8 cellular contexts compared by ENCODE assay signal in genomic region chr17:81388091-81388611, GRCh38. TPM values are rescaled to one million over a fixed set of nuclear protein-coding genes. Genes with fewer than 3 reads are reported as not detected.
A peak's percentile ranks its signal among the peaks of the same experiment; 100 is the strongest.
DNase-seq lines count a peak whose midpoint lies in the region; ATAC-seq lines count a peak whose summit lies in the region.
"Had no signal": no experiment of that assay in that cellular context is flagged by ENCODE, and none has a peak within 500 bp of the region (broad histone marks: within the 10 kb centered on the region; RNA-seq: fewer than 3 reads in every experiment).

No MANE protein-coding gene starts in this region.

- peaks cover 53% of the 10 kb centered on the region for H3K27me3 Mint-ChIP-seq in activated CD4-positive, alpha-beta memory T cell treated with anti-CD3 and anti-CD28 coated beads for 36 hours
- H3K27me3 Mint-ChIP-seq in stimulated activated naive CD8-positive, alpha-beta T cell treated with anti-CD3 and anti-CD28 coated beads, Interleukin-15, amount 100 ng/mL, for 72 hours = peaks cover 80% of the 10 kb centered on the region

- peaks cover 3% of the 10 kb centered on the region for H3K4me1 Mint-ChIP-seq in activated CD4-positive, alpha-beta memory T cell treated with anti-CD3 and anti-CD28 coated beads for 36 hours (ENCODE audit: low read depth)
- peaks cover 33% of the 10 kb centered on the region for H3K4me1 Mint-ChIP-seq in stimulated activated naive CD8-positive, alpha-beta T cell treated with anti-CD3 and anti-CD28 coated beads, Interleukin-15, amount 100 ng/mL, for 72 hours

- no peaks in the 10 kb centered on the region for H3K36me3 Mint-ChIP-seq in activated CD4-positive, alpha-beta memory T cell treated with anti-CD3 and anti-CD28 coated beads for 36 hours

- no peak for DNase-seq in activated CD4-positive, alpha-beta memory T cell treated with anti-CD3 and anti-CD28 coated beads for 36 hours
- DNase-seq in left kidney (ENCODE audit: low read depth, low spot score) (peak; percentile 83), NCI-H128 (lab: John Stamatoyannopoulos, UW; ENCODE audit: unreplicated experiment) (no peak), mesenteric fat pad (ENCODE audit: low spot score) (no peak)
- DNase-seq in stimulated activated naive CD8-positive, alpha-beta T cell treated with anti-CD3 and anti-CD28 coated beads, Interleukin-15, amount 100 ng/mL, for 72 hours = no peak
- no peak for DNase-seq in effector CD4-positive, alpha-beta T cell
- DNase-seq: stimulated activated CD4-positive, alpha-beta T cell treated with anti-CD3 and anti-CD28 coated beads, Interleukin-15, amount 100 ng/mL, for 24 hours had no signal

- H3K9ac ChIP-seq in HUES64 (ENCODE audit: low read depth, low read length) = no peak overlapping the region; the same call in 1 of the 2 replicates

- H3K27ac Mint-ChIP-seq in activated CD4-positive, alpha-beta memory T cell treated with anti-CD3 and anti-CD28 coated beads for 36 hours = no peak overlapping the region
- no peak overlapping the region for H3K27ac Mint-ChIP-seq in stimulated activated naive CD8-positive, alpha-beta T cell treated with anti-CD3 and anti-CD28 coated beads, Interleukin-15, amount 100 ng/mL, for 72 hours

- no peaks in the 10 kb centered on the region for H3K9me3 Mint-ChIP-seq in activated CD4-positive, alpha-beta memory T cell treated with anti-CD3 and anti-CD28 coated beads for 36 hours
- no peaks in the 10 kb centered on the region for H3K9me3 Mint-ChIP-seq in stimulated activated naive CD8-positive, alpha-beta T cell treated with anti-CD3 and anti-CD28 coated beads, Interleukin-15, amount 100 ng/mL, for 72 hours

- intact Hi-C loops in activated CD4-positive, alpha-beta memory T cell treated with anti-CD3 and anti-CD28 coated beads for 36 hours (cut with micrococcal nuclease) = no loop called here

- peaks cover 33% of the 10 kb centered on the region for H3K4me1 ChIP-seq in HUES64 (ENCODE audit: insufficient read depth, low read length)

- H3K4me3 ChIP-seq in HUES64 (ENCODE audit: low read length) = peak overlapping the region; percentile 57; the same call in 1 of the 2 replicates

- ATAC-seq in stimulated activated naive CD8-positive, alpha-beta T cell treated with anti-CD3 and anti-CD28 coated beads, Interleukin-15, amount 100 ng/mL, for 72 hours = no peak

- POLR2A ChIA-PET in activated CD4-positive, alpha-beta memory T cell treated with anti-CD3 and anti-CD28 coated beads for 36 hours (lab: Charles Lee) = no interaction called here

- WGBS in HUES64 = 42% methylated on average over 14 of the region's 14 CpGs

- H3K27ac ChIP-seq in HUES64 (ENCODE audit: low read depth, low read length) = no peak overlapping the region; the same call in 1 of the 2 replicates

- no peaks in the 10 kb centered on the region for H3K36me3 ChIP-seq in HUES64 (ENCODE audit: insufficient read depth, low read length)

- peaks cover 96% of the 10 kb centered on the region for H3K27me3 ChIP-seq in HUES64 (ENCODE audit: insufficient read depth, low read length)

- no peaks in the 10 kb centered on the region for H3K9me3 ChIP-seq in HUES64 (ENCODE audit: insufficient read depth, low read depth, low read length)

- CTCF ChIA-PET in activated CD4-positive, alpha-beta memory T cell treated with anti-CD3 and anti-CD28 coated beads for 36 hours (lab: Charles Lee) = no interaction called here

- H3K4me3 Mint-ChIP-seq in activated CD4-positive, alpha-beta memory T cell treated with anti-CD3 and anti-CD28 coated beads for 36 hours = peak overlapping the region; percentile 46
- H3K4me3 Mint-ChIP-seq in stimulated activated naive CD8-positive, alpha-beta T cell treated with anti-CD3 and anti-CD28 coated beads, Interleukin-15, amount 100 ng/mL, for 72 hours = peak overlapping the region; percentile 16 to 27

RNA-seq across cellular contexts. Expression of gene BAHCC1, which starts 7.1 kb away (rescaled TPM):
- 7.8 TPM for polyA plus RNA-seq in HUES64 (2013, experiment 1 of 2)
- 12.9 TPM for polyA plus RNA-seq in HUES64 (2013, experiment 2 of 2)
- under 1 TPM in 1 of 2 experiments, not detected in 1; 0.10 TPM for total RNA-seq in activated CD4-positive, alpha-beta memory T cell treated with anti-CD3 and anti-CD28 coated beads for 36 hours
- 11.0 TPM for total RNA-seq in mesenteric fat pad

Comparison
In these comparisons a context has a peak if more than half of its experiments do, and no peak if none do; other contexts are left out.
1. RNA of gene BAHCC1, which starts 7.1 kb away (total RNA-seq): 11.0 TPM in mesenteric fat pad (single experiment); 0.10 TPM in activated CD4-positive, alpha-beta memory T cell treated with anti-CD3 and anti-CD28 coated beads for 36 hours; every median in the first group is over 10 times any median in the second.